ENCODE assay signal across 8 cellular contexts in genomic region chr2:75710577-75711253, GRCh38. TPM values are rescaled to one million over a fixed set of nuclear protein-coding genes. Genes with fewer than 3 reads are reported as not detected.
DNase-seq lines count a peak whose midpoint lies in the region; ATAC-seq, FAIRE-seq and TF ChIP-seq lines count a peak whose summit lies in the region.

GCFC2 (minus strand) TSS chr2:75710915; CDS start chr2:75710855, 60 bp downstream.

- peak within 1 kb of the TSS; percentile 99 for H3K4me2 ChIP-seq in HepG2 (ENCODE audit: low read depth, low read length)

- H3K36me3 ChIP-seq in HepG2 (replicated peaks in 1 of 2; ENCODE audit: control insufficient read depth in 1 of 2, insufficient read depth in 2 of 2, low read length in 2 of 2) = peaks cover 4 to 5% of the 10 kb centered on the region in 2 experiments; a peak in 4 of 5 replicates

- H3K27me3 Mint-ChIP-seq in dendritic cell treated with granulocyte-macrophage colony-stimulating factor and Interleukin-4, amounts not matched to agents 40 ng/mL and 50 ng/mL, for 4 days = peaks cover 6% of the 10 kb centered on the region

- H3K27ac ChIP-seq in HepG2 (ENCODE audit: extremely low read length, insufficient read depth, low read length) = peak within 1 kb of the TSS; percentile 94

- no peaks in the 10 kb centered on the region for H4K20me1 ChIP-seq in HepG2 (ENCODE audit: insufficient read depth, low read length)

- peak within 1 kb of the TSS; percentile 83 for H3K4me3 Mint-ChIP-seq in dendritic cell treated with granulocyte-macrophage colony-stimulating factor and Interleukin-4, amounts not matched to agents 40 ng/mL and 50 ng/mL, for 4 days

- H3K27me3 ChIP-seq in HepG2 (ENCODE audit: control insufficient read depth in 1 of 2, insufficient read depth in 2 of 2, low read length in 2 of 2) = no peaks in the 10 kb centered on the region; a peak in 1 of 5 replicates

- H3K9ac ChIP-seq in HepG2 (ENCODE audit: insufficient read depth, low read depth, low read length) = peak within 1 kb of the TSS; percentile 90

- no TSS peak for BruUV-seq in HepG2 (replicated peaks; lab: Mats Ljungman, UMichigan)

- H3K27ac Mint-ChIP-seq in dendritic cell treated with granulocyte-macrophage colony-stimulating factor and Interleukin-4, amounts not matched to agents 40 ng/mL and 50 ng/mL, for 4 days = peak within 1 kb of the TSS; percentile 94

- intact Hi-C loops in dendritic cell treated with granulocyte-macrophage colony-stimulating factor and Interleukin-4, amounts not matched to agents 40 ng/mL and 50 ng/mL, for 4 days (cut with micrococcal nuclease) = no loop called here
- intact Hi-C loops in HepG2 (cut with micrococcal nuclease; ENCODE audit: unreplicated experiment) = loop anchor here (2.0 to 10.0 kb wide), 2 partner anchors 64 to 894 kb away; partner anchors contain the start of gene MRPL19

- TF ChIP-seq POLR2A in HepG2 (IDR thresholded peaks at IDR 0.05; ENCODE audit: insufficient read depth in 1 of 2, low read depth in 2 of 2, low read length in 2 of 2) = peak; percentile 87 to 91

- POLR2A ChIA-PET in HepG2 (lab: Yijun Ruan, JAX) = interaction anchor here (1.0 to 2.3 kb wide), 9 partner anchors 9 to 188 kb away, joined by 3 to 15 read pairs (median 5); partner anchors contain the start of gene MRPL19

- peak; percentile 76 for TF ChIP-seq CTCF in HepG2 (CRISPR knock-in tag; IDR thresholded peaks at IDR 0.05)

- in situ Hi-C loops in HepG2 (cut with HindIII; ENCODE audit: extremely low pct_ligation_motif_present, low pct_unique_long_range_greater_than_20kb) = no loop called here

- DNase-seq in C1 segment of cervical spinal cord (lab: John Stamatoyannopoulos, UW) (peak; percentile 35 to 92 (median 80)), NCI-H526 (lab: John Stamatoyannopoulos, UW) (peak; percentile 77 to 97), HepG2 (ENCODE audit: low spot score) (peak; percentile 90)
- DNase-seq in activated CD4-positive, alpha-beta T cell treated with anti-CD3 and anti-CD28 coated beads, Interleukin-2, amount 50 U/mL, for 1 hour = peak; percentile 77
- peak; percentile 84 for DNase-seq in stimulated activated CD4-positive, alpha-beta T cell treated with anti-CD3 and anti-CD28 coated beads, Interleukin-4, amount 100 ng/mL, for 24 hours

- FAIRE-seq in HepG2 (lab: Jason Lieb, UNC) = peak; percentile 78

- H3K79me2 ChIP-seq in HepG2 (ENCODE audit: insufficient read depth, low read length) = peaks cover 33% of the 10 kb centered on the region

- ATAC-seq in GM19324 (IDR thresholded peaks at IDR 0.05; ENCODE audit: low FRiP score, unreplicated experiment) = peak; percentile 97
- peak; percentile 82 for ATAC-seq in HG03469 (IDR thresholded peaks at IDR 0.05; ENCODE audit: unreplicated experiment)
- ATAC-seq in HepG2 = peak; percentile 97

- WGBS in HepG2 (ENCODE audit: low lambda C conversion rate) = under 1% methylated on average over 33 of the region's 66 CpGs

- peak within 1 kb of the TSS; percentile 99 for H2AFZ ChIP-seq in HepG2 (ENCODE audit: low read length)

- H3K9me3 ChIP-seq in HepG2 (ENCODE audit: low read length) = no peaks in the 10 kb centered on the region

- peak within 1 kb of the TSS; percentile 66 to 75 (median 67) for H3K4me3 ChIP-seq in HepG2 (replicated peaks in 1 of 3; ENCODE audit: insufficient read depth in 1 of 3, low read depth in 2 of 3, low read length in 3 of 3)

- peaks cover 12% of the 10 kb centered on the region for H3K4me1 Mint-ChIP-seq in dendritic cell treated with granulocyte-macrophage colony-stimulating factor and Interleukin-4, amounts not matched to agents 40 ng/mL and 50 ng/mL, for 4 days (ENCODE audit: low read depth)

- H3K9me3 Mint-ChIP-seq in dendritic cell treated with granulocyte-macrophage colony-stimulating factor and Interleukin-4, amounts not matched to agents 40 ng/mL and 50 ng/mL, for 4 days = no peaks in the 10 kb centered on the region

- CTCF ChIA-PET in HepG2 (lab: Yijun Ruan, JAX; ENCODE audit: low intra/inter-chr PET ratio, low total read pairs) = no interaction called here

- peaks cover 43% of the 10 kb centered on the region for H3K4me1 ChIP-seq in HepG2 (ENCODE audit: insufficient read depth, low read length)

- H3K36me3 Mint-ChIP-seq in dendritic cell treated with granulocyte-macrophage colony-stimulating factor and Interleukin-4, amounts not matched to agents 40 ng/mL and 50 ng/mL, for 4 days (ENCODE audit: low read depth) = peaks cover 3% of the 10 kb centered on the region

- peak; percentile 74; the same call in 1 of the 2 replicates for TF ChIP-seq RAD21 in HepG2 (CRISPR knock-in tag; IDR thresholded peaks at IDR 0.05)

- TF ChIP-seq EP300 in HepG2 (IDR thresholded peaks at IDR 0.05; ENCODE audit: low read depth in 2 of 2, low read length in 2 of 2) (no peak; a peak in 2 of 4 replicates), HepG2 (CRISPR knock-in tag; IDR thresholded peaks at IDR 0.05; ENCODE audit: borderline replicate concordance) (peak; percentile 75)

TF ChIP-seq in HepG2, 621 proteins besides CTCF, POLR2A, EP300 and RAD21 (continues in another document):
- peak; percentile 99 for TF ChIP-seq ZNF773 (CRISPR knock-in tag; IDR thresholded peaks at IDR 0.05; ENCODE audit: borderline replicate concordance)
- TF ChIP-seq POLR2G (IDR thresholded peaks at IDR 0.05; ENCODE audit: low read depth, low read length) = peak; percentile 99
- no peak; the same call in 1 of the 2 replicates for TF ChIP-seq ZFP1 (CRISPR knock-in tag; IDR thresholded peaks at IDR 0.05)
- peak; percentile 99 for TF ChIP-seq ZNF816 (CRISPR knock-in tag; IDR thresholded peaks at IDR 0.05; ENCODE audit: borderline replicate concordance)
- peak; percentile 97 for TF ChIP-seq ZNF556 (CRISPR knock-in tag; IDR thresholded peaks at IDR 0.05; ENCODE audit: borderline replicate concordance)
- TF ChIP-seq MIXL1 (CRISPR knock-in tag; IDR thresholded peaks at IDR 0.05) = peak; percentile 82; the same call in 1 of the 2 replicates
- TF ChIP-seq PCBP1 (IDR thresholded peaks at IDR 0.05; ENCODE audit: borderline replicate concordance, low read depth, low read length) = peak; percentile 80; the same call in 1 of the 2 replicates
- peak; percentile 97 for TF ChIP-seq ZNF530 (CRISPR knock-in tag; IDR thresholded peaks at IDR 0.05; ENCODE audit: low read depth)
- TF ChIP-seq XBP1 (CRISPR knock-in tag; IDR thresholded peaks at IDR 0.05) = peak; percentile 95; the same call in 1 of the 2 replicates
- TF ChIP-seq RCOR2 (CRISPR knock-in tag; IDR thresholded peaks at IDR 0.05) = no peak; the same call in 1 of the 2 replicates
- TF ChIP-seq CENPX (CRISPR knock-in tag; IDR thresholded peaks at IDR 0.05) = no peak; the same call in 1 of the 2 replicates
- no peak for TF ChIP-seq SMC3 (IDR thresholded peaks at IDR 0.05; ENCODE audit: low read length)
- TF ChIP-seq ZNF777 (CRISPR knock-in tag; IDR thresholded peaks at IDR 0.05) = peak; percentile 83
- TF ChIP-seq ZFP37 (CRISPR knock-in tag; IDR thresholded peaks at IDR 0.05; ENCODE audit: borderline replicate concordance) = peak; percentile 99
- TF ChIP-seq TRAFD1 (CRISPR knock-in tag; IDR thresholded peaks at IDR 0.05; ENCODE audit: borderline replicate concordance) = no peak
- TF ChIP-seq KAT7 (CRISPR knock-in tag; IDR thresholded peaks at IDR 0.05; ENCODE audit: borderline replicate concordance) = peak; percentile 99

RNA-seq across cellular contexts. Expression of gene GCFC2, which starts in this region (rescaled TPM):
- 49.0 and 65.8 TPM in 2 replicates for total RNA-seq in HepG2 (2016; rRNA removed; fragmentation: Illumina TruSeq; extraction: Trizol)
- 38.0 and 42.3 TPM in 2 replicates for total RNA-seq in HepG2 (2016; cell fraction: cytosol; rRNA removed; fragmentation: Illumina TruSeq; extraction: Trizol; ENCODE audit: low read depth)
- 50.2 and 66.0 TPM in 2 replicates for total RNA-seq in HepG2 (2016; cell fraction: insoluble cytoplasmic fraction; rRNA removed; fragmentation: Illumina TruSeq; extraction: Trizol)
- total RNA-seq in HepG2 (2016; cell fraction: membrane; rRNA removed; fragmentation: Illumina TruSeq; extraction: Trizol) = 58.7 and 63.9 TPM in 2 replicates
- 49.7 and 60.7 TPM in 2 replicates for total RNA-seq in HepG2 (2016; cell fraction: nucleus; rRNA removed; fragmentation: Illumina TruSeq; extraction: Trizol)
- polyA plus RNA-seq in HepG2 (2011; rRNA removed) = 22.5 and 26.8 TPM in 2 replicates
- polyA plus RNA-seq in HepG2 (2011; cell fraction: cytosol; rRNA removed) = 9.9 and 11.6 TPM in 2 replicates
- polyA plus RNA-seq in HepG2 (2011; cell fraction: nucleus; rRNA removed) = 17.0 and 21.1 TPM in 2 replicates
- polyA plus RNA-seq in HepG2 (2012) = 21.1 and 34.2 TPM in 2 replicates
- polyA plus RNA-seq in HepG2 (2016; cell fraction: cytosol; fragmentation: Illumina TruSeq; extraction: Trizol; ENCODE audit: low read depth) = 55.9 and 64.3 TPM in 2 replicates
- 55.7 and 56.0 TPM in 2 replicates for polyA plus RNA-seq in HepG2 (2016; cell fraction: insoluble cytoplasmic fraction; fragmentation: Illumina TruSeq; extraction: Trizol; ENCODE audit: low read depth)
- 58.8 and 59.6 TPM in 2 replicates for polyA plus RNA-seq in HepG2 (2016; cell fraction: membrane; fragmentation: Illumina TruSeq; extraction: Trizol; ENCODE audit: low read depth)
- polyA plus RNA-seq in HepG2 (2016; cell fraction: nucleus; fragmentation: Illumina TruSeq; extraction: Trizol; ENCODE audit: insufficient read depth, low read depth) = 62.4 and 66.5 TPM in 2 replicates
- polyA minus RNA-seq in HepG2 (2011; rRNA and poly(A)+ RNA removed; ENCODE audit: low replicate concordance) = 4.6 and 5.0 TPM in 2 replicates
- polyA minus RNA-seq in HepG2 (2011; cell fraction: cytosol; rRNA and poly(A)+ RNA removed) = 6.8 and 8.4 TPM in 2 replicates
- polyA minus RNA-seq in HepG2 (2011; cell fraction: nucleus; rRNA and poly(A)+ RNA removed) = 46.5 and 59.9 TPM in 2 replicates

Comparison
In these comparisons a context has a peak if more than half of its experiments do, and no peak if none do; other contexts are left out.
1. Peak in every context shown above with its lines: DNase-seq, ATAC-seq, H3K4me3 ChIP-seq and H3K27ac ChIP-seq.